ENCODE assay signal across 9 cellular contexts in the genomic region with DNA sequence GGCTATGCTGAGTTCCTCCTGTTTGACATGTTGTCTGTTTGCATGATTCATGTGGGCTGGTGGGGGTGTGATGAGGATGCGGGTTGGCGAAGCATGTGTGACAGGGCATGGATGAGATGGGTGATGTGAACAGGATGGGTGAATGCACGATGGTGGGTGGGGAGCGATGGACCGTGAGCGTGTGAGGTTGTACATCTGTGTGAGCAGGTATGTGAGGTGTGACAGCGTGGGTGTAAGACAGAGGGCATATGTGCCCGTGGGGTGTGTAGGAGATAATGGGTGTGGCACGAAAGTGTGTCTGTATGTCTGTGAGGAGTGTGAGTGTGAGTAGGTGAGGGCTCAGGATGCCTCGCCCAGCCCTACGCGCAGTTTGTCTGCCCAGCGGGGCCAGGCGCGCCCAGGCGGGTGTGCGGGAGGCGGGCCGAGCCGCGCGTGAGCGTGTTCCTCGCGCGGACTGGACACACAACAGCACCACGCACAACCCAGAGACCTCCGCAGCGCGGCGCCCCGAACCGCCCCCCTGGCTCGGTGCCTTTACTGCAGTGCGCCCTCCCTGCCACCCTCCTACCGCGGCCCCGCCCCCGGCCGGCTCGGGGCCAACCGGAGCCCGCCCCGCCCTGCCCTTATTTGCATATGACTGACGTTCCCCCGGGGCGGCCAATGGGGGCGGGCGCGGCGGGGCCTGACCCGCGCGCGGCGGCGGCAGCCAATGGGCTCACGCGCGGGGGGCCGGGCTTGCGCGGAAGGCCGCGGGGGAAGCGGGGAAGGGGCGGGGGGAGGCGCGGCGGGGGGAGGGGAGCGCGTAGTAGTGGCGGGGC. TPM values are rescaled to one million over a fixed set of nuclear protein-coding genes. Genes with fewer than 3 reads are reported as not detected.
DNase-seq lines count a peak whose midpoint lies in the region; ATAC-seq and TF ChIP-seq lines count a peak whose summit lies in the region.
"Had no signal": no experiment of that assay in that cellular context is flagged by ENCODE, and none has a peak within 500 bp of the region (broad histone marks: within the 10 kb centered on the region; RNA-seq: fewer than 3 reads in every experiment).

No MANE protein-coding gene starts in this region.

- H3K4me3 ChIP-seq in OCI-LY1 (ENCODE audit: low read depth, low read length, poor library complexity, severe bottlenecking) = peak overlapping the region; percentile 62
- H3K4me3 ChIP-seq in esophagus muscularis mucosa = peak overlapping the region; percentile 63 to 93 (median 70)
- H3K4me3 ChIP-seq in muscle layer of duodenum (ENCODE audit: low read depth in 1 of 2, low read length in 2 of 2) = peak overlapping the region; percentile 52 to 61

- peak; percentile 66 for DNase-seq in DMS 273 treated with DMSO at 0.1 percent for 48 hours (lab: John Stamatoyannopoulos, UW)
- peak; percentile 99 for DNase-seq in HuH-7 (ENCODE audit: low spot score)
- DNase-seq in activated T-cell treated with anti-CD3 and anti-CD28 coated beads for 48 hours (ENCODE audit: low read depth) = peak; percentile 96
- DNase-seq in esophagus muscularis mucosa (ENCODE audit: extremely low spot score) = peak; percentile 99
- peak; percentile 93 to 94 for DNase-seq in stimulated activated CD8-positive, alpha-beta memory T cell treated with anti-CD3 and anti-CD28 coated beads, Interleukin-7, amount 100 ng/mL, for 1 hour (ENCODE audit: low read depth in 2 of 2)

- peaks cover 54% of the 10 kb centered on the region for H3K4me1 ChIP-seq in OCI-LY1 (ENCODE audit: insufficient read depth, low read length, severe bottlenecking)
- peaks cover 65 to 80% (median 74%) of the 10 kb centered on the region in 4 donors for H3K4me1 ChIP-seq in esophagus muscularis mucosa
- peaks cover 43 to 64% of the 10 kb centered on the region in 2 donors for H3K4me1 ChIP-seq in muscle layer of duodenum (ENCODE audit: control insufficient read depth in 1 of 2, insufficient read depth in 2 of 2, low read length in 2 of 2)

- peak; percentile 79 for TF ChIP-seq POLR2A in esophagus muscularis mucosa (IDR thresholded peaks at IDR 0.05; ENCODE audit: low read depth)

- TF ChIP-seq CTCF in OCI-LY1 (IDR thresholded peaks at IDR 0.05; ENCODE audit: low read length) (no peak), esophagus muscularis mucosa (IDR thresholded peaks at IDR 0.05) (peak in 1 of 3 experiments; percentile 13)

- no peak overlapping the region for H2AFZ ChIP-seq in OCI-LY1 (ENCODE audit: low read length)

- intact Hi-C loops in esophagus muscularis mucosa (cut with DNase I) = no loop called here

- H4K20me1 ChIP-seq in OCI-LY1 (ENCODE audit: insufficient read depth, low read length) = no peaks in the 10 kb centered on the region

- no peak for TF ChIP-seq EP300 in esophagus muscularis mucosa (IDR thresholded peaks at IDR 0.05)

- no peaks in the 10 kb centered on the region for H3K9me2 ChIP-seq in OCI-LY1 (ENCODE audit: low read depth, low read length)

- peak overlapping the region; percentile 97 for H3K4me2 ChIP-seq in OCI-LY1 (ENCODE audit: low read length)

- peaks cover 18% of the 10 kb centered on the region; the same call in 1 of the 2 replicates for H3K36me3 ChIP-seq in OCI-LY1 (ENCODE audit: insufficient read depth, low read length)
- peaks cover 14 to 17% (median 17%) of the 10 kb centered on the region in 4 donors for H3K36me3 ChIP-seq in esophagus muscularis mucosa
- peaks cover 14 to 27% of the 10 kb centered on the region in 2 donors for H3K36me3 ChIP-seq in muscle layer of duodenum (ENCODE audit: control insufficient read depth in 1 of 2, insufficient read depth in 2 of 2, low read length in 2 of 2)

- H3F3A ChIP-seq in OCI-LY1 (ENCODE audit: insufficient read depth, low read length) = peaks cover 12% of the 10 kb centered on the region; the same call in 1 of the 2 replicates

- H3K27ac ChIP-seq in OCI-LY1 (ENCODE audit: low read depth, low read length, poor library complexity, severe bottlenecking) = peak overlapping the region; percentile 92
- peak overlapping the region; percentile 94 to 99 (median 98) for H3K27ac ChIP-seq in esophagus muscularis mucosa (replicated peaks in 1 of 4)
- H3K27ac ChIP-seq in muscle layer of duodenum (ENCODE audit: low read length) = peak overlapping the region; percentile 89

- peak; percentile 43 for ATAC-seq in GM21528 (IDR thresholded peaks at IDR 0.05; ENCODE audit: low FRiP score, unreplicated experiment)

- H3K9me3 ChIP-seq in OCI-LY1 (ENCODE audit: low read length) (no peaks in the 10 kb centered on the region), esophagus muscularis mucosa (no peaks in the 10 kb centered on the region), muscle layer of duodenum (ENCODE audit: control insufficient read depth in 1 of 2, low read length in 2 of 2) (no peaks in the 10 kb centered on the region)

- H3K27me3 ChIP-seq in OCI-LY1 (ENCODE audit: insufficient read depth, low read length) (no peaks in the 10 kb centered on the region), esophagus muscularis mucosa (no peaks in the 10 kb centered on the region), muscle layer of duodenum (ENCODE audit: low read depth, low read length) (no peaks in the 10 kb centered on the region)

- peak overlapping the region; percentile 77 for H3K9ac ChIP-seq in OCI-LY1 (ENCODE audit: low read length)

- no peaks in the 10 kb centered on the region for H3K79me2 ChIP-seq in OCI-LY1 (ENCODE audit: insufficient read depth, low read length)

- WGBS in esophagus muscularis mucosa = 4% methylated on average over 13 of the region's 73 CpGs

RNA-seq across cellular contexts. Expression of gene CIC, which starts 14.4 kb away (rescaled TPM):
- 10 to 100 TPM; 37.8 to 74.2 (median 56.3) TPM for total RNA-seq in esophagus muscularis mucosa

RNA-seq across cellular contexts. Expression of gene PRR19, which starts 18.5 kb away (rescaled TPM):
- under 1 TPM in 2 of 4 donors, not detected in 2; 0.17 to 0.50 TPM for total RNA-seq in esophagus muscularis mucosa

RNA-seq across cellular contexts. Expression of gene PAFAH1B3, which starts 19.0 kb away (rescaled TPM):
- total RNA-seq in esophagus muscularis mucosa = 1 to 10 TPM in 3 of 4 donors, under 1 TPM in 1; 0.83 to 8.6 (median 7.2) TPM

RNA-seq across cellular contexts. Expression of gene ERF, which starts 28.5 kb away (rescaled TPM):
- 10 to 100 TPM; 16.6 to 38.8 (median 35.5) TPM for total RNA-seq in esophagus muscularis mucosa

RNA-seq across cellular contexts. Expression of gene TMEM145, which starts 29.7 kb away (rescaled TPM):
- not detected for total RNA-seq in esophagus muscularis mucosa
- total RNA-seq: subcutaneous adipose tissue had no signal

Comparison
In these comparisons a context has a peak if more than half of its experiments do, and no peak if none do; other contexts are left out.
1. Peak in every context shown above with its lines: DNase-seq, ATAC-seq, H3K4me3 ChIP-seq and H3K27ac ChIP-seq.